ENCODE assay signal across 8 cellular contexts in the genomic region with DNA sequence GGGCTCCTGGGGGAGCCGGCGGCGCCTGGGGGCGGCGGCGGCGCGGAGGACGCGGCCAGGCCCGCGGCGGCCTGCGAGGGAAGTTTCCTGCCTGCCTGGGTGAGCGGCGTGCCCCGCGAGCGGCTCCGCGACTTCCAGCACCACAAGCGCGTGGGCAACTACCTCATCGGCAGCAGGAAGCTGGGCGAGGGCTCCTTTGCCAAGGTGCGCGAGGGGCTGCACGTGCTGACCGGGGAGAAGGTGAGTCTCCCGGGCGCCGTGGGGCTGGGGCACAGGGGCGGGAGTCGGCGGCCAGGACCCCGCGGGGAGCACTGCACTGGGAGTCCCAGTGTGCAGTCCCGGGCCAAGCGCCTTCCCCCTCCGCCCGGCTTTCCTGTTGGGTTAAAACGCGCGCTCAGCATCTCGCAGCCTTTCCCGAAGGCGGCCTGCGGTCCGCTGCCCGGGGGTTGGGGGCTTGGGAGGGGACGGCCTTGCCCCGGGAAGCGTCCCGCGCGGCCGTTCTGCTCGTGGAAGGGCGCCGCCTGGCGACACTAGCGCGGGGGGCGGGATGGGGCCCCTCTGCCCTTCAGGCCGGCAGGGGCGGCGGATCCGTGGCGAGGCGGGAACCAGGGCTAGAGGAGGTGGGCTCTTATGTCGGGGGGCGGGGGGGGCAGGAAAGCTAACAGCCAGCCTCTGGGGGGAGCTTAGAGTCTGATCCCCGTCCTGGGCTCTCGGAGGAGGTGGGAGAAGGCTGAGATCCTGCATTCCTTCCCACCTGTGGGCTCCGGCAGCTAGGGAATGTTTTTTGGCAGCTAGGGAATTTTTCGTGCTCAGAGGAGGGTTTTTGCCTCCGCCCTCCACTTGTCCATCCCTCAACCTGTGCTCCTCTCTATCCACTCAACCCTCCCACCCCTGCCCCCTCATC. TPM values are rescaled to one million over a fixed set of nuclear protein-coding genes. Genes with fewer than 3 reads are reported as not detected.
DNase-seq lines count a peak whose midpoint lies in the region; ATAC-seq, FAIRE-seq and TF ChIP-seq lines count a peak whose summit lies in the region.

No MANE protein-coding gene starts in this region.

- TF ChIP-seq EP300 in HepG2 (IDR thresholded peaks at IDR 0.05; ENCODE audit: low read depth in 2 of 2, low read length in 2 of 2) = no peak
- TF ChIP-seq EP300 in HepG2 (CRISPR knock-in tag; IDR thresholded peaks at IDR 0.05; ENCODE audit: borderline replicate concordance) = no peak

- no peak for FAIRE-seq in HepG2 (lab: Jason Lieb, UNC)

- H3K36me3 ChIP-seq in breast epithelium = no peaks in the 10 kb centered on the region
- no peaks in the 10 kb centered on the region for H3K36me3 ChIP-seq in HepG2 (replicated peaks in 1 of 2; ENCODE audit: control insufficient read depth in 1 of 2, insufficient read depth in 2 of 2, low read length in 2 of 2)

- in situ Hi-C loops in ACHN (cut with HindIII; ENCODE audit: low pct_ligation_motif_present, low pct_unique_long_range_greater_than_20kb, low sequenced_read_pairs) (no loop called here), SK-MEL-5 (cut with HindIII; ENCODE audit: low pct_unique_long_range_greater_than_20kb, low sequenced_read_pairs) (no loop called here), HepG2 (cut with HindIII; ENCODE audit: extremely low pct_ligation_motif_present, low pct_unique_long_range_greater_than_20kb) (loop anchor here (5.0 kb wide), 1 partner anchor 33 kb away; no protein-coding TSS in a partner anchor)

- no peaks in the 10 kb centered on the region for H4K20me1 ChIP-seq in HepG2 (ENCODE audit: insufficient read depth, low read length)

- peaks cover 0 to 3% of the 10 kb centered on the region in 2 donors for H3K27me3 ChIP-seq in breast epithelium
- peaks cover 0 to 15% of the 10 kb centered on the region in 2 experiments; a peak in 2 of 5 replicates for H3K27me3 ChIP-seq in HepG2 (ENCODE audit: control insufficient read depth in 1 of 2, insufficient read depth in 2 of 2, low read length in 2 of 2)

- WGBS in HepG2 (ENCODE audit: low lambda C conversion rate) = 5% methylated on average over 17 of the region's 77 CpGs

- H3K4me3 ChIP-seq in breast epithelium = peak overlapping the region; percentile 69 to 87 (median 69)
- H3K4me3 ChIP-seq in HepG2 (replicated peaks in 1 of 3; ENCODE audit: insufficient read depth in 1 of 3, low read depth in 2 of 3, low read length in 3 of 3) = peak overlapping the region; percentile 59 to 84 (median 73); a peak in 5 of 6 replicates

- H3K9me3 ChIP-seq in breast epithelium (no peaks in the 10 kb centered on the region), HepG2 (ENCODE audit: low read length) (no peaks in the 10 kb centered on the region)

- TF ChIP-seq POLR2A in breast epithelium (IDR thresholded peaks at IDR 0.05) = no peak
- TF ChIP-seq POLR2A in HepG2 (IDR thresholded peaks at IDR 0.05; ENCODE audit: insufficient read depth in 1 of 2, low read depth in 2 of 2, low read length in 2 of 2) = no peak

- H3K9ac ChIP-seq in HepG2 (ENCODE audit: insufficient read depth, low read depth, low read length) = peak overlapping the region; percentile 69

- H2AFZ ChIP-seq in HepG2 (ENCODE audit: low read length) = no peak overlapping the region

- intact Hi-C loops in breast epithelium (cut with DNase I; ENCODE audit: low total_unique reads) = loop anchor here (5.0 kb wide), 1 partner anchor 383 kb away; no protein-coding TSS in a partner anchor
- intact Hi-C loops in HepG2 (cut with micrococcal nuclease; ENCODE audit: unreplicated experiment) = loop anchor here (2.0 to 5.0 kb wide), 2 partner anchors 27 to 58 kb away; no protein-coding TSS in a partner anchor

- H3K4me1 ChIP-seq in breast epithelium = peaks cover 0 to 11% of the 10 kb centered on the region in 2 donors
- peaks cover 55% of the 10 kb centered on the region for H3K4me1 ChIP-seq in HepG2 (ENCODE audit: insufficient read depth, low read length)

- peak overlapping the region; percentile 85 for H3K4me2 ChIP-seq in HepG2 (ENCODE audit: low read depth, low read length)

- peak in 2 of 3 donors; percentile 21 to 47 for TF ChIP-seq CTCF in breast epithelium (IDR thresholded peaks at IDR 0.05)
- TF ChIP-seq CTCF in HepG2 (CRISPR knock-in tag; IDR thresholded peaks at IDR 0.05) = peak; percentile 80

- H3K27ac ChIP-seq in breast epithelium (peak overlapping the region; percentile 41 to 76), HepG2 (ENCODE audit: extremely low read length, insufficient read depth, low read length) (no peak overlapping the region)

- peak; percentile 67 for TF ChIP-seq RAD21 in HepG2 (CRISPR knock-in tag; IDR thresholded peaks at IDR 0.05)

- CTCF ChIA-PET in HepG2 (lab: Yijun Ruan, JAX; ENCODE audit: low intra/inter-chr PET ratio, low total read pairs) = interaction anchor here (0.6 to 0.9 kb wide), 2 partner anchors 27 to 275 kb away, joined by 3 read pairs; no protein-coding TSS in a partner anchor

- ATAC-seq in HepG2 = peak; percentile 75
- ATAC-seq in GM18520 (IDR thresholded peaks at IDR 0.05; ENCODE audit: unreplicated experiment) = no peak
- ATAC-seq in GM19397 (IDR thresholded peaks at IDR 0.05; ENCODE audit: unreplicated experiment) = no peak

- peaks cover 7% of the 10 kb centered on the region for H3K79me2 ChIP-seq in HepG2 (ENCODE audit: insufficient read depth, low read length)

- POLR2A ChIA-PET in HepG2 (lab: Yijun Ruan, JAX) = interaction anchor here (1.1 to 2.8 kb wide), 3 partner anchors 21 to 26 kb away, joined by 5 to 18 read pairs (median 9); no protein-coding TSS in a partner anchor

- BruUV-seq in HepG2 (replicated peaks; lab: Mats Ljungman, UMichigan) = no TSS peak

- DNase-seq in ACHN (peak; percentile 25), H4 (ENCODE audit: low spot score) (peak; percentile 33), SK-MEL-5 (ENCODE audit: low read depth, low spot score) (peak; percentile 9), breast epithelium (ENCODE audit: low spot score in 2 of 2) (no peak), HepG2 (ENCODE audit: low spot score) (no peak)
- DNase-seq in stimulated activated CD4-positive, alpha-beta T cell treated with anti-CD3 and anti-CD28 coated beads, TNF-alpha, amount 100 ng/mL, for 48 hours (ENCODE audit: low read depth in 3 of 3) = peak; percentile 13 to 63 (median 32)

TF ChIP-seq in HepG2, 621 proteins besides CTCF, POLR2A, EP300 and RAD21 (continues in another document):
- TF ChIP-seq, protein P1, sequence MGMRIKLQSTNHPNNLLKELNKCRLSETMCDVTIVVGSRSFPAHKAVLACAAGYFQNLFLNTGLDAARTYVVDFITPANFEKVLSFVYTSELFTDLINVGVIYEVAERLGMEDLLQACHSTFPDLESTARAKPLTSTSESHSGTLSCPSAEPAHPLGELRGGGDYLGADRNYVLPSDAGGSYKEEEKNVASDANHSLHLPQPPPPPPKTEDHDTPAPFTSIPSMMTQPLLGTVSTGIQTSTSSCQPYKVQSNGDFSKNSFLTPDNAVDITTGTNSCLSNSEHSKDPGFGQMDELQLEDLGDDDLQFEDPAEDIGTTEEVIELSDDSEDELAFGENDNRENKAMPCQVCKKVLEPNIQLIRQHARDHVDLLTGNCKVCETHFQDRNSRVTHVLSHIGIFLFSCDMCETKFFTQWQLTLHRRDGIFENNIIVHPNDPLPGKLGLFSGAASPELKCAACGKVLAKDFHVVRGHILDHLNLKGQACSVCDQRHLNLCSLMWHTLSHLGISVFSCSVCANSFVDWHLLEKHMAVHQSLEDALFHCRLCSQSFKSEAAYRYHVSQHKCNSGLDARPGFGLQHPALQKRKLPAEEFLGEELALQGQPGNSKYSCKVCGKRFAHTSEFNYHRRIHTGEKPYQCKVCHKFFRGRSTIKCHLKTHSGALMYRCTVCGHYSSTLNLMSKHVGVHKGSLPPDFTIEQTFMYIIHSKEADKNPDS (CRISPR knock-in tag; IDR thresholded peaks at IDR 0.05) = 0 out of 2 replicates have a peak, but pooled peaks have one; percentile 73
- TF ChIP-seq SALL1 (CRISPR knock-in tag; IDR thresholded peaks at IDR 0.05) = 0 out of 2 replicates have a peak, but pooled peaks have one; percentile 4
- TF ChIP-seq ETV5 (CRISPR knock-in tag; IDR thresholded peaks at IDR 0.05; ENCODE audit: borderline replicate concordance) = no peak
- TF ChIP-seq, protein P2, sequence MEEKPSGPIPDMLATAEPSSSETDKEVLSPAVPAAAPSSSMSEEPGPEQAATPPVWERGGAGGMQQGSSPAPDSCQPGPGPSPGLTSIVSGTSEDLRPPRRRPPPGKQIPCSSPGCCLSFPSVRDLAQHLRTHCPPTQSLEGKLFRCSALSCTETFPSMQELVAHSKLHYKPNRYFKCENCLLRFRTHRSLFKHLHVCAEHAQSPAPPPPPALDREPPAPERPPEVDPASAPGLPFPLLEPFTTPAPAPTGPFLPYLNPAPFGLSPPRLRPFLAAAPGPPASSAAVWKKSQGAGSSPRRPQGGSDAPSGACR (CRISPR knock-in tag; IDR thresholded peaks at IDR 0.05) = peak; percentile 84

RNA-seq across cellular contexts. Expression of a gene that starts 1.1 kb away (rescaled TPM):
- 1.5 and 1.9 TPM in 2 replicates for total RNA-seq in H4 (2014; rRNA removed; shearing (Covaris generic))
- total RNA-seq in SK-MEL-5 (2014; rRNA removed; shearing (Covaris generic)) = 0.05 and 0.08 TPM in 2 replicates
- polyA plus RNA-seq in SK-MEL-5 (2015; cell fraction: cytosol; rRNA removed) = 0.07 and 1.5 TPM in 2 replicates
- 0.17 TPM in 1 of 2 replicates, not detected in the other for polyA plus RNA-seq in SK-MEL-5 (2015; cell fraction: nucleus; rRNA removed)
- total RNA-seq in breast epithelium = 1 to 10 TPM in 2 of 3 donors, under 1 TPM in 1; 0.32 to 2.0 (median 1.3) TPM
- total RNA-seq in HepG2 (2016; rRNA removed; fragmentation: Illumina TruSeq; extraction: Trizol) = 1.9 and 2.5 TPM in 2 replicates
- 0.53 and 1.1 TPM in 2 replicates for total RNA-seq in HepG2 (2016; cell fraction: cytosol; rRNA removed; fragmentation: Illumina TruSeq; extraction: Trizol; ENCODE audit: low read depth)
- 2.4 and 3.2 TPM in 2 replicates for total RNA-seq in HepG2 (2016; cell fraction: insoluble cytoplasmic fraction; rRNA removed; fragmentation: Illumina TruSeq; extraction: Trizol)
- 1.1 and 2.0 TPM in 2 replicates for total RNA-seq in HepG2 (2016; cell fraction: membrane; rRNA removed; fragmentation: Illumina TruSeq; extraction: Trizol)
- 2.6 and 2.9 TPM in 2 replicates for total RNA-seq in HepG2 (2016; cell fraction: nucleus; rRNA removed; fragmentation: Illumina TruSeq; extraction: Trizol)
- polyA plus RNA-seq in HepG2 (2011; rRNA removed) = 0.98 and 1.8 TPM in 2 replicates
- 0.74 and 0.87 TPM in 2 replicates for polyA plus RNA-seq in HepG2 (2011; cell fraction: cytosol; rRNA removed)
- 0.92 and 1.2 TPM in 2 replicates for polyA plus RNA-seq in HepG2 (2011; cell fraction: nucleus; rRNA removed)
- polyA plus RNA-seq in HepG2 (2012) = 1.2 and 2.5 TPM in 2 replicates
- 0.14 and 0.16 TPM in 2 replicates for polyA plus RNA-seq in HepG2 (2016; cell fraction: cytosol; fragmentation: Illumina TruSeq; extraction: Trizol; ENCODE audit: low read depth)
- polyA plus RNA-seq in HepG2 (2016; cell fraction: insoluble cytoplasmic fraction; fragmentation: Illumina TruSeq; extraction: Trizol; ENCODE audit: low read depth) = 2.5 and 2.9 TPM in 2 replicates
- 0.32 and 0.48 TPM in 2 replicates for polyA plus RNA-seq in HepG2 (2016; cell fraction: membrane; fragmentation: Illumina TruSeq; extraction: Trizol; ENCODE audit: low read depth)
- 3.0 and 3.4 TPM in 2 replicates for polyA plus RNA-seq in HepG2 (2016; cell fraction: nucleus; fragmentation: Illumina TruSeq; extraction: Trizol; ENCODE audit: insufficient read depth, low read depth)
- polyA minus RNA-seq in HepG2 (2011; rRNA and poly(A)+ RNA removed; ENCODE audit: low replicate concordance) = 0.02 and 2.8 TPM in 2 replicates
- polyA minus RNA-seq in HepG2 (2011; cell fraction: cytosol; rRNA and poly(A)+ RNA removed) = 0.99 and 1.5 TPM in 2 replicates
- polyA minus RNA-seq in HepG2 (2011; cell fraction: nucleus; rRNA and poly(A)+ RNA removed) = 2.0 and 4.5 TPM in 2 replicates

Comparison
In these comparisons a context has a peak if more than half of its experiments do, and no peak if none do; other contexts are left out.
1. DNase-seq: peak in ACHN (single experiment), H4 (single experiment), SK-MEL-5 (single experiment) and stimulated activated CD4-positive, alpha-beta T cell treated with anti-CD3 and anti-CD28 coated beads, TNF-alpha, amount 100 ng/mL, for 48 hours (3 of 3); none in breast epithelium (0 of 2) and HepG2 (single experiment).